In the genomic region with DNA sequence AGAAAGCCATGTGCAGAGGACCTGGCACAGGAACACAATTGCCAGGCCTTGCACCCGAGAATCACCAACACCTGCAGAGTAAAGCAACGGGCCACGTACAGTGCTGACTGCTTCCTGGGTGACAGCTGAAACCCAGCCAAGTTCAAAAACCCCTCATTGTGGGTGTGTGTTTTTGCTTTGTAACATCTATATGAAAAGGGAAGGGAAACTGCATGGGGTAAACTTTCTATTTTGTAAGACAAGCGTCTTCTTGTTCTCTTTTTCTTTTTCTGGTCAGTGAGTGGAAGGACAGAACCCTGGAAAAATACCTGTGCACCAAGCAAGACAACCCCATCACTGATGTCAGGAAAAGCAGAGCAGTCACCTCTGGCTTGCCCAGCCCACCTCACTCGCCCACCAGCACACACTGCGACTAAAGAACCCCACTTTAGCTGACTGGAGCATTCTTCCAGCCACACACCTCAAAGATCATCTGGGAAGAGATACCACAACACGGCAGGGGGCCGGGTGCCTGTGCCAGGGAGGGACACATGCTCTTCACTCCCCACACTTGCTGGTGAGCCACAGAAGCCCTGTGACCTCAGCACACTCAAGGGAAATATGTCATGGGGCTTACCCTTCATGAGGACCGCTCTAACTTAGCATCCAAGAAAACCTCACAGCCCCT, we compare ENCODE assay signal across 10 cellular contexts.
A peak's percentile ranks its signal among the peaks of the same experiment; 100 is the strongest.
DNase-seq lines count a peak whose midpoint lies in the region; ATAC-seq, FAIRE-seq and TF ChIP-seq lines count a peak whose summit lies in the region.
"Had no signal": no experiment of that assay in that cellular context is flagged by ENCODE, and none has a peak within 500 bp of the region (broad histone marks: within the 10 kb centered on the region; RNA-seq: fewer than 3 reads in every experiment).

No MANE protein-coding gene starts in this region.

- H3K9me3 Mint-ChIP-seq in activated naive CD4-positive, alpha-beta T cell treated with anti-CD3 and anti-CD28 coated beads, Interleukin-2, amount 50 U/mL, for 72 hours = no peaks in the 10 kb centered on the region

- H3K9ac ChIP-seq in kidney (ENCODE audit: low read length in 2 of 2) = no peak overlapping the region

- H3K27ac Mint-ChIP-seq in activated naive CD4-positive, alpha-beta T cell treated with anti-CD3 and anti-CD28 coated beads, Interleukin-2, amount 50 U/mL, for 72 hours = peak overlapping the region in 1 of 2 donors; percentile 72

- H3K27ac ChIP-seq in kidney (ENCODE audit: low read depth in 2 of 2, low read length in 2 of 2) = no peak overlapping the region
- H3K27ac ChIP-seq: epithelial cell of prostate had no signal

- DNase-seq in activated naive CD4-positive, alpha-beta T cell treated with anti-CD3 and anti-CD28 coated beads, Interleukin-2, amount 50 U/mL, for 72 hours (ENCODE audit: low spot score in 2 of 2) = peak; percentile 20 to 61
- DNase-seq in DMS 273 treated with DMSO at 0.1 percent for 48 hours (lab: John Stamatoyannopoulos, UW) (no peak), kidney (no peak), D341Med (ENCODE audit: low spot score) (no peak), dedifferentiated amniotic fluid mesenchymal stem cell (ENCODE audit: extremely low spot score) (no peak)

- no peak overlapping the region for H3K4me3 ChIP-seq in kidney (ENCODE audit: low read length in 2 of 2)

- no peaks in the 10 kb centered on the region for H3K9me3 ChIP-seq in kidney (ENCODE audit: control insufficient read depth in 1 of 2, low read length in 2 of 2)

- no peaks in the 10 kb centered on the region for H3K4me1 ChIP-seq in kidney (ENCODE audit: control insufficient read depth in 1 of 2, insufficient read depth in 1 of 2, low read depth in 1 of 2, low read length in 2 of 2)

- peak; percentile 90 for ATAC-seq in GM18498 (IDR thresholded peaks at IDR 0.05; ENCODE audit: unreplicated experiment)
- peak; percentile 89 for ATAC-seq in GM19452 (IDR thresholded peaks at IDR 0.05; ENCODE audit: unreplicated experiment)
- ATAC-seq in HG03378 (IDR thresholded peaks at IDR 0.05; ENCODE audit: unreplicated experiment) = peak; percentile 89
- ATAC-seq in activated naive CD4-positive, alpha-beta T cell treated with anti-CD3 and anti-CD28 coated beads, Interleukin-2, amount 50 U/mL, for 72 hours = peak; percentile 88 to 92
- ATAC-seq: Panc1 had no signal

- H3K36me3 Mint-ChIP-seq in activated naive CD4-positive, alpha-beta T cell treated with anti-CD3 and anti-CD28 coated beads, Interleukin-2, amount 50 U/mL, for 72 hours = no peaks in the 10 kb centered on the region

- intact Hi-C loops in kidney (cut with DNase I) = no loop called here

- no peak for FAIRE-seq in kidney (lab: Jason Lieb, UNC)

- TF ChIP-seq CTCF in kidney (IDR thresholded peaks at IDR 0.05; ENCODE audit: borderline replicate concordance, extremely low read depth, insufficient read depth) = no peak

- H3K36me3 ChIP-seq in kidney (ENCODE audit: control insufficient read depth in 1 of 2, insufficient read depth in 2 of 2, low read length in 2 of 2) = no peaks in the 10 kb centered on the region

Comparison
In these comparisons a context has a peak if more than half of its experiments do, and no peak if none do; other contexts are left out.
1. DNase-seq: peak in activated naive CD4-positive, alpha-beta T cell treated with anti-CD3 and anti-CD28 coated beads, Interleukin-2, amount 50 U/mL, for 72 hours (2 of 2); none in DMS 273 treated with DMSO at 0.1 percent for 48 hours (single experiment), kidney (single experiment), D341Med (single experiment) and dedifferentiated amniotic fluid mesenchymal stem cell (single experiment).
2. Peak in every context shown above with its lines, with median percentiles within 50 percentile points of each other: ATAC-seq.